In genomic region chr7:98771519-98772241, GRCh38 we compare ENCODE assay signal across 11 cellular contexts.
DNase-seq lines count a peak whose midpoint lies in the region; ATAC-seq, FAIRE-seq and TF ChIP-seq lines count a peak whose summit lies in the region.
"Had no signal": no experiment of that assay in that cellular context is flagged by ENCODE, and none has a peak within 500 bp of the region (broad histone marks: within the 10 kb centered on the region; RNA-seq: fewer than 3 reads in every experiment).

No MANE protein-coding gene starts in this region.

- peak overlapping the region; percentile 40 for H3K27ac Mint-ChIP-seq in type B pancreatic cell
- H3K27ac Mint-ChIP-seq: activated naive CD8-positive, alpha-beta T cell; CD14-positive monocyte had no signal

- H3K36me3 Mint-ChIP-seq in type B pancreatic cell: no peaks in the 10 kb centered on the region
- H3K36me3 Mint-ChIP-seq: activated naive CD8-positive, alpha-beta T cell; CD14-positive monocyte had no signal

- H3K4me3 ChIP-seq in Panc1 (ENCODE audit: low read depth in 2 of 2, low read length in 2 of 2): no peak overlapping the region
- peak overlapping the region; percentile 51 for H3K4me3 ChIP-seq in iPS-18a (ENCODE audit: low read length)
- H3K4me3 ChIP-seq in kidney (ENCODE audit: low read length in 2 of 2): no peak overlapping the region

- H3K36me3 ChIP-seq in Panc1 (ENCODE audit: control insufficient read depth, insufficient read depth, low read length): no peaks in the 10 kb centered on the region
- H3K36me3 ChIP-seq in iPS-18a (ENCODE audit: control insufficient read depth, low read depth, low read length): no peaks in the 10 kb centered on the region
- no peaks in the 10 kb centered on the region for H3K36me3 ChIP-seq in kidney (ENCODE audit: control insufficient read depth in 1 of 2, insufficient read depth in 2 of 2, low read length in 2 of 2)

- no peak for TF ChIP-seq CTCF in Panc1 (IDR thresholded peaks at IDR 0.05)
- TF ChIP-seq CTCF in type B pancreatic cell (conservative IDR thresholded peaks at IDR 0.05): no peak
- no peak for TF ChIP-seq CTCF in kidney (IDR thresholded peaks at IDR 0.05; ENCODE audit: borderline replicate concordance, extremely low read depth, insufficient read depth)

- H3K27ac ChIP-seq in Panc1 (ENCODE audit: low read length) (no peak overlapping the region), iPS-18a (ENCODE audit: low read length) (no peak overlapping the region), kidney (ENCODE audit: low read depth in 2 of 2, low read length in 2 of 2) (no peak overlapping the region)

- no peaks in the 10 kb centered on the region for H3K27me3 ChIP-seq in Panc1 (ENCODE audit: control insufficient read depth, insufficient read depth, low read length)
- peaks cover 9% of the 10 kb centered on the region for H3K27me3 ChIP-seq in iPS-18a (ENCODE audit: control insufficient read depth, insufficient read depth, low read length)

- intact Hi-C loops in Panc1 (cut with micrococcal nuclease; ENCODE audit: unreplicated experiment): no loop called here
- intact Hi-C loops in kidney (cut with DNase I): no loop called here

- FAIRE-seq in kidney (lab: Jason Lieb, UNC): no peak

- in situ Hi-C loops in Panc1 (cut with HindIII; ENCODE audit: low pct_unique_long_range_greater_than_20kb, low sequenced_read_pairs): no loop called here

- H3K9me3 ChIP-seq in Panc1 (ENCODE audit: control insufficient read depth, insufficient read depth, low read depth, low read length) (no peaks in the 10 kb centered on the region), iPS-18a (ENCODE audit: control insufficient read depth, low read depth, low read length) (no peaks in the 10 kb centered on the region), kidney (ENCODE audit: control insufficient read depth in 1 of 2, low read length in 2 of 2) (no peaks in the 10 kb centered on the region)

- peak overlapping the region; percentile 5 for H3K9ac ChIP-seq in iPS-18a (ENCODE audit: low read length)
- H3K9ac ChIP-seq in kidney (ENCODE audit: low read length in 2 of 2): no peak overlapping the region

- H3K9me3 Mint-ChIP-seq in type B pancreatic cell: no peaks in the 10 kb centered on the region

- BruUV-seq in Panc1 (replicated peaks; lab: Mats Ljungman, UMichigan): no TSS peak

- CTCF ChIA-PET in Panc1 (lab: Charles Lee): no interaction called here

- H3K4me1 Mint-ChIP-seq in type B pancreatic cell (ENCODE audit: unreplicated experiment): peaks cover 14% of the 10 kb centered on the region

- peak overlapping the region; percentile 24 for H3K4me3 Mint-ChIP-seq in type B pancreatic cell
- H3K4me3 Mint-ChIP-seq: activated naive CD8-positive, alpha-beta T cell; CD14-positive monocyte had no signal

- 0 out of 2 replicates have a peak, but pooled peaks have one; percentile 29 for ATAC-seq in Panc1

- POLR2A ChIA-PET in Panc1 (lab: Charles Lee): no interaction called here

- H3K4me1 ChIP-seq in Panc1 (ENCODE audit: control insufficient read depth, insufficient read depth, low read length) (no peaks in the 10 kb centered on the region), iPS-18a (ENCODE audit: control insufficient read depth, low read depth, low read length) (peaks cover 26% of the 10 kb centered on the region), kidney (ENCODE audit: control insufficient read depth in 1 of 2, insufficient read depth in 1 of 2, low read depth in 1 of 2, low read length in 2 of 2) (no peaks in the 10 kb centered on the region)

- no peaks in the 10 kb centered on the region for H3K27me3 Mint-ChIP-seq in type B pancreatic cell

- peak; percentile 63 for DNase-seq in NCI-H82 (lab: John Stamatoyannopoulos, UW)
- DNase-seq in NCI-H82 treated with DMSO at 0.1 percent for 48 hours (lab: John Stamatoyannopoulos, UW; ENCODE audit: unreplicated experiment): no peak
- DNase-seq in Panc1 (ENCODE audit: low read depth, low spot score): no peak
- no peak for DNase-seq in type B pancreatic cell (ENCODE audit: extremely low spot score, unreplicated experiment)
- DNase-seq in kidney: no peak
- DNase-seq in activated CD4-positive, alpha-beta T cell treated with anti-CD3 and anti-CD28 coated beads, Interleukin-2, amount 50 U/mL, for 1 hour: no peak
- DNase-seq in cortex of kidney (lab: John Stamatoyannopoulos, UW): no peak
- DNase-seq: left cardiac atrium had no signal
